In the genomic region with DNA sequence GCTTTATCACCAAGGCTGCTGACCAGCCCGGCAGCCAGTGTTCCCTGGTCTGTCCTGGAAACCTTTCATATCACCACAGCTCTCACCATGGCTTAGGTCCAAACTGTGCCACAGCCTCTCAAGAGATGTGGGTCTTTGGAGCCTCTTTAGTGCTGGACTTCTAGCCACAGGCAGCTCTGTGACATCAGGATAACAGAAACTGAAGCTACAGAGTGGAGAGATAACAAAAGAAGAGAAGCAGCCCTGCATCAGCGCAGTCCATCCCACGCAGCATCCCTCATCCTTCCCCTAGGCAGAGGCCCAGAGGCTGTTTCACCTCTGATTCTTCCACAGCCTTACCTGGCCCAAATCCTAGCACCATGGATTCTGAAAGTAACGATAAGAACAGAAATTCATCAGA, we compare ENCODE assay signal across 28 cellular contexts.
"Had no signal": no experiment of that assay in that cellular context is flagged by ENCODE, and none has a peak within 500 bp of the region (broad histone marks: within the 10 kb centered on the region; RNA-seq: fewer than 3 reads in every experiment).

No MANE protein-coding gene starts in this region.

- FAIRE-seq: kidney, pancreas, small intestine, urothelium cell line had no signal

- H3K9me3 ChIP-seq: colonic mucosa, gastrocnemius medialis, mucosa of descending colon, pancreas, right lobe of liver, testis, tibial artery had no signal

- H3K27ac Mint-ChIP-seq: dendritic cell treated with granulocyte-macrophage colony-stimulating factor and Interleukin-4, amounts not matched to agents 40 ng/mL and 50 ng/mL, for 4 days; endodermal cell; memory B cell; naive B cell; nephron progenitor cell; type B pancreatic cell had no signal

- H3K4me1 ChIP-seq: colonic mucosa, gastrocnemius medialis, pancreas, right lobe of liver, testis, tibial artery had no signal

- DNase-seq: colonic mucosa; effector CD8-positive, alpha-beta T cell; endodermal cell; foreskin fibroblast; gastrocnemius medialis; head of caudate nucleus; kidney; mucosa of descending colon; naive B cell; nephron progenitor cell; nucleus accumbens; pancreas; right lobe of liver; small intestine; stimulated activated CD4-positive, alpha-beta T cell treated with anti-CD3 and anti-CD28 coated beads, Interleukin-15, amount 100 ng/mL, for 24 hours; stimulated activated CD4-positive, alpha-beta T cell treated with anti-CD3 and anti-CD28 coated beads, Interleukin-2, amount 100 ng/mL, for 48 hours; stimulated activated naive CD4-positive, alpha-beta T cell; substantia nigra; testis; tibial artery had no signal

- H3K27me3 ChIP-seq: colonic mucosa, gastrocnemius medialis, pancreas, right lobe of liver, testis, tibial artery had no signal

- H3K27ac ChIP-seq: colonic mucosa, epithelial cell of prostate, gastrocnemius medialis, pancreas, right lobe of liver, testis, tibial artery had no signal

- H3K4me1 Mint-ChIP-seq: endodermal cell, memory B cell, naive B cell had no signal

- ATAC-seq: esophagus mucosa, gastrocnemius medialis, left lobe of liver, mucosa of descending colon, pancreas, right lobe of liver had no signal

- H3K4me3 ChIP-seq: colonic mucosa, gastrocnemius medialis, lung, mucosa of descending colon, pancreas, right lobe of liver, testis, tibial artery had no signal

- H3K4me3 Mint-ChIP-seq: dendritic cell treated with granulocyte-macrophage colony-stimulating factor and Interleukin-4, amounts not matched to agents 40 ng/mL and 50 ng/mL, for 4 days; endodermal cell; memory B cell; naive B cell; nephron progenitor cell; type B pancreatic cell had no signal

- H3K27me3 Mint-ChIP-seq: dendritic cell treated with granulocyte-macrophage colony-stimulating factor and Interleukin-4, amounts not matched to agents 40 ng/mL and 50 ng/mL, for 4 days; memory B cell had no signal

- H3K36me3 Mint-ChIP-seq: memory B cell, naive B cell, type B pancreatic cell had no signal

- H3K9me3 Mint-ChIP-seq: dendritic cell treated with granulocyte-macrophage colony-stimulating factor and Interleukin-4, amounts not matched to agents 40 ng/mL and 50 ng/mL, for 4 days; endodermal cell; memory B cell; type B pancreatic cell had no signal

- H3K36me3 ChIP-seq: colonic mucosa, gastrocnemius medialis, pancreas, right lobe of liver, tibial artery had no signal
